ENCODE assay signal across 7 cellular contexts in genomic region chr5:50588471-50588870, GRCh38.
DNase-seq lines count a peak whose midpoint lies in the region; ATAC-seq and TF ChIP-seq lines count a peak whose summit lies in the region.
"Not testable (repeated sequence)": the region's sequence is repeated elsewhere in the genome, so short reads cannot be mapped to it uniquely, and the experiment has no call there.

No MANE protein-coding gene starts in this region.

- not testable (repeated sequence) for DNase-seq in CD8-positive, alpha-beta memory T cell; GM23338 (ENCODE audit: low spot score); mammary epithelial cell; hepatocyte (ENCODE audit: low spot score); neural crest cell (ENCODE audit: low read depth, low spot score); progenitor cell of endocrine pancreas (ENCODE audit: low spot score, unreplicated experiment)
- DNase-seq in mesendoderm: peak; percentile 23

- H2BK15ac ChIP-seq in mesendoderm (replicated peaks; ENCODE audit: low read depth): not testable (repeated sequence)

- not testable (repeated sequence) for H4K20me1 ChIP-seq in GM23338 (replicated peaks; ENCODE audit: insufficient read depth); mammary epithelial cell (ENCODE audit: insufficient read depth, low read length); hepatocyte (ENCODE audit: insufficient read depth, poor library complexity, severe bottlenecking)

- intact Hi-C loops in mammary epithelial cell (cut with micrococcal nuclease): loop anchor here (10.0 kb wide), 1 partner anchor 166 kb away; no protein-coding TSS in a partner anchor

- H2AFZ ChIP-seq in GM23338 (peak overlapping the region; percentile 57; the same call in 1 of the 2 replicates), mammary epithelial cell (ENCODE audit: low read depth, low read length) (peak overlapping the region; percentile 52)
- not testable (repeated sequence) for H2AFZ ChIP-seq in hepatocyte

- WGBS in mammary epithelial cell (ENCODE audit: low coverage, missing lambda C conversion rate): 0% methylated on average over 2 of the region's 6 CpGs
- 67% methylated on average over 3 of the region's 6 CpGs for WGBS in hepatocyte (ENCODE audit: low lambda C conversion rate, missing lambda C conversion rate)
- WGBS in mesendoderm (ENCODE audit: extremely low coverage, insufficient coverage, low lambda C conversion rate): no CpG with 5 or more reads among the region's 6 CpGs

- not testable (repeated sequence) for H3K4me2 ChIP-seq in GM23338; mammary epithelial cell (ENCODE audit: insufficient read depth, low read depth, low read length); mesendoderm (ENCODE audit: low read length)
- peak overlapping the region; percentile 19 for H3K4me2 ChIP-seq in hepatocyte

- not testable (repeated sequence) for H3K79me2 ChIP-seq in GM23338 (replicated peaks; ENCODE audit: insufficient read depth); mammary epithelial cell (ENCODE audit: insufficient read depth, low read length); hepatocyte; mesendoderm (ENCODE audit: control insufficient read depth, insufficient read depth, low read length)

- H3K79me1 ChIP-seq in mesendoderm (ENCODE audit: low read length): not testable (repeated sequence)

- not testable (repeated sequence) for H3K27me3 Mint-ChIP-seq in CD8-positive, alpha-beta memory T cell; GM23338 (ENCODE audit: insufficient read depth, low read depth, poor library complexity); neural crest cell (ENCODE audit: low read depth); progenitor cell of endocrine pancreas

- not testable (repeated sequence) for H3K9me2 ChIP-seq in GM23338 (ENCODE audit: insufficient read depth); hepatocyte (replicated peaks; ENCODE audit: insufficient read depth)

- not testable (repeated sequence) for H3K27ac ChIP-seq in CD8-positive, alpha-beta memory T cell (ENCODE audit: low read depth, low read length); GM23338 (ENCODE audit: low read depth); mammary epithelial cell (ENCODE audit: insufficient read depth, low read depth, low read length); hepatocyte; mesendoderm (ENCODE audit: low read depth, low read length)

- POLR2A ChIA-PET in CD8-positive, alpha-beta memory T cell (lab: Charles Lee): not testable (repeated sequence)

- not testable (repeated sequence) for H3K9ac ChIP-seq in mammary epithelial cell (ENCODE audit: insufficient read depth, low read length); mesendoderm (ENCODE audit: low read length)

- TF ChIP-seq CTCF in GM23338 (conservative IDR thresholded peaks at IDR 0.05; ENCODE audit: low read depth in 2 of 2); mammary epithelial cell (conservative IDR thresholded peaks at IDR 0.05 in 1 of 2, IDR thresholded peaks at IDR 0.05 in 1 of 2; ENCODE audit: extremely low read depth in 1 of 2, insufficient read depth in 1 of 2, low read depth in 1 of 2, low read length in 2 of 2); hepatocyte (IDR thresholded peaks at IDR 0.05; ENCODE audit: poor library complexity); neural crest cell (conservative IDR thresholded peaks at IDR 0.05); progenitor cell of endocrine pancreas (IDR thresholded peaks at IDR 0.05; ENCODE audit: unreplicated experiment): not testable (repeated sequence)

- peak overlapping the region; percentile 56 for H4K8ac ChIP-seq in mesendoderm (ENCODE audit: low read depth, low read length)

- peak overlapping the region in 5 of 8 donors; percentile 14 to 92 (median 61) for H3K27ac Mint-ChIP-seq in CD8-positive, alpha-beta memory T cell
- H3K27ac Mint-ChIP-seq in GM23338, progenitor cell of endocrine pancreas: not testable (repeated sequence)
- peak overlapping the region; percentile 28 for H3K27ac Mint-ChIP-seq in neural crest cell (ENCODE audit: unreplicated experiment)

- in situ Hi-C loops in mammary epithelial cell (cut with MboI; ENCODE audit: low sequenced_read_pairs in 2 of 2): not testable (repeated sequence)

- H2BK5ac ChIP-seq in mesendoderm (ENCODE audit: low read length): not testable (repeated sequence)

- not testable (repeated sequence) for H3K9me3 ChIP-seq in CD8-positive, alpha-beta memory T cell (ENCODE audit: low read length); mammary epithelial cell (replicated peaks; ENCODE audit: insufficient read depth, low read length); hepatocyte (ENCODE audit: low read depth)

- not testable (repeated sequence) for H3K4ac ChIP-seq in mesendoderm (ENCODE audit: low read depth, low read length)

- H3F3A ChIP-seq in GM23338 (replicated peaks; ENCODE audit: low read depth): not testable (repeated sequence)

- dilution Hi-C loops in mammary epithelial cell (cut with HindIII; ENCODE audit: low sequenced_read_pairs): not testable (repeated sequence)

- not testable (repeated sequence) for H3K27me3 ChIP-seq in CD8-positive, alpha-beta memory T cell (ENCODE audit: insufficient read depth, low read length, poor library complexity, severe bottlenecking); GM23338 (ENCODE audit: insufficient read depth); mammary epithelial cell (ENCODE audit: insufficient read depth, low read length); hepatocyte; mesendoderm (ENCODE audit: insufficient read depth, low read length, poor library complexity)

- not testable (repeated sequence) for H2AK5ac ChIP-seq in mesendoderm (ENCODE audit: low read length)

- H3K56ac ChIP-seq in mesendoderm (ENCODE audit: low read length): not testable (repeated sequence)

- BruUV-seq in mammary epithelial cell (replicated peaks; lab: Mats Ljungman, UMichigan): not testable (repeated sequence)

- H3K23ac ChIP-seq in mesendoderm (ENCODE audit: low read length): not testable (repeated sequence)

- peaks cover 27% of the 10 kb centered on the region for H3K4me1 ChIP-seq in CD8-positive, alpha-beta memory T cell (ENCODE audit: insufficient read depth, low read length)
- peaks cover 40% of the 10 kb centered on the region for H3K4me1 ChIP-seq in GM23338 (ENCODE audit: insufficient read depth)
- not testable (repeated sequence) for H3K4me1 ChIP-seq in mammary epithelial cell (ENCODE audit: insufficient read depth, low read length); hepatocyte (ENCODE audit: insufficient read depth); mesendoderm (ENCODE audit: control insufficient read depth, low read depth, low read length)

- H3K36me3 Mint-ChIP-seq in CD8-positive, alpha-beta memory T cell: peaks cover 0 to 34% (median 2%) of the 10 kb centered on the region in 3 donors
- H3K36me3 Mint-ChIP-seq in GM23338 (ENCODE audit: low read depth); neural crest cell (ENCODE audit: low read depth); progenitor cell of endocrine pancreas (ENCODE audit: insufficient read depth): not testable (repeated sequence)

- H3K4me3 Mint-ChIP-seq in CD8-positive, alpha-beta memory T cell: peak overlapping the region in 1 of 7 donors; percentile 12
- H3K4me3 Mint-ChIP-seq in GM23338, neural crest cell: not testable (repeated sequence)
- peak overlapping the region; percentile 22 for H3K4me3 Mint-ChIP-seq in progenitor cell of endocrine pancreas (ENCODE audit: low read depth)

- not testable (repeated sequence) for H3K18ac ChIP-seq in mesendoderm (ENCODE audit: low read length)

- H3K9me3 Mint-ChIP-seq in CD8-positive, alpha-beta memory T cell; GM23338; neural crest cell; progenitor cell of endocrine pancreas (ENCODE audit: low read depth): not testable (repeated sequence)

- not testable (repeated sequence) for H4K5ac ChIP-seq in mesendoderm (ENCODE audit: low read length)

- H3K4me3 ChIP-seq in CD8-positive, alpha-beta memory T cell (ENCODE audit: low read length); GM23338; mammary epithelial cell (replicated peaks in 1 of 3; ENCODE audit: insufficient read depth in 1 of 3, low read depth in 2 of 3, low read length in 3 of 3); hepatocyte; mesendoderm (ENCODE audit: low read length): not testable (repeated sequence)

- CTCF ChIA-PET in CD8-positive, alpha-beta memory T cell (lab: Charles Lee); mammary epithelial cell (lab: Charles Lee; ENCODE audit: low non-redundant PET): not testable (repeated sequence)

- H2BK120ac ChIP-seq in mesendoderm (ENCODE audit: low read depth, low read length): not testable (repeated sequence)

- not testable (repeated sequence) for H3K36me3 ChIP-seq in CD8-positive, alpha-beta memory T cell (ENCODE audit: insufficient read depth, low read length); GM23338 (ENCODE audit: insufficient read depth); mammary epithelial cell (ENCODE audit: insufficient read depth, low read length); hepatocyte (replicated peaks; ENCODE audit: insufficient read depth, low read depth); mesendoderm (ENCODE audit: control insufficient read depth, insufficient read depth, low read length)

- peaks cover 55 to 72% (median 55%) of the 10 kb centered on the region in 3 donors for H3K4me1 Mint-ChIP-seq in CD8-positive, alpha-beta memory T cell
- H3K4me1 Mint-ChIP-seq in GM23338 (peaks cover 46% of the 10 kb centered on the region), progenitor cell of endocrine pancreas (ENCODE audit: low read depth) (peaks cover 14% of the 10 kb centered on the region)
- H3K4me1 Mint-ChIP-seq in neural crest cell: not testable (repeated sequence)

- not testable (repeated sequence) for ATAC-seq in GM23338
